ENCODE assay signal across 14 cellular contexts in genomic region chr19:15454371-15454800, GRCh38. TPM values are rescaled to one million over a fixed set of nuclear protein-coding genes. Genes with fewer than 3 reads are reported as not detected.
DNase-seq lines count a peak whose midpoint lies in the region; ATAC-seq and TF ChIP-seq lines count a peak whose summit lies in the region.
"Had no signal": no experiment of that assay in that cellular context is flagged by ENCODE, and none has a peak within 500 bp of the region (broad histone marks: within the 10 kb centered on the region; RNA-seq: fewer than 3 reads in every experiment).

No MANE protein-coding gene starts in this region.

- H3K27ac Mint-ChIP-seq in central memory CD8-positive, alpha-beta T cell (ENCODE audit: low read depth): peak overlapping the region; percentile 64
- H3K27ac Mint-ChIP-seq in natural killer cell treated with Interleukin-12 subunit alpha and Interleukin-12 subunit beta and Interleukin-15 and Interleukin-18, amount 100 ng/mL, for 72 hours: peak overlapping the region; percentile 17 to 36
- peak overlapping the region in 1 of 2 donors; percentile 41 for H3K27ac Mint-ChIP-seq in effector memory CD8-positive, alpha-beta T cell

- H3K27me3 Mint-ChIP-seq in central memory CD8-positive, alpha-beta T cell: no peaks in the 10 kb centered on the region
- no peaks in the 10 kb centered on the region for H3K27me3 Mint-ChIP-seq in natural killer cell treated with Interleukin-12 subunit alpha and Interleukin-12 subunit beta and Interleukin-15 and Interleukin-18, amount 100 ng/mL, for 72 hours
- H3K27me3 Mint-ChIP-seq in effector memory CD8-positive, alpha-beta T cell: no peaks in the 10 kb centered on the region

- no peak overlapping the region for H3K4me3 ChIP-seq in AG10803 (ENCODE audit: low read length)

- H3K9me3 Mint-ChIP-seq in central memory CD8-positive, alpha-beta T cell: no peaks in the 10 kb centered on the region
- H3K9me3 Mint-ChIP-seq in natural killer cell treated with Interleukin-12 subunit alpha and Interleukin-12 subunit beta and Interleukin-15 and Interleukin-18, amount 100 ng/mL, for 72 hours: peaks cover 3% of the 10 kb centered on the region
- H3K9me3 Mint-ChIP-seq in effector memory CD8-positive, alpha-beta T cell: no peaks in the 10 kb centered on the region

- H3K4me3 Mint-ChIP-seq in central memory CD8-positive, alpha-beta T cell: no peak overlapping the region
- no peak overlapping the region for H3K4me3 Mint-ChIP-seq in natural killer cell treated with Interleukin-12 subunit alpha and Interleukin-12 subunit beta and Interleukin-15 and Interleukin-18, amount 100 ng/mL, for 72 hours
- H3K4me3 Mint-ChIP-seq in effector memory CD8-positive, alpha-beta T cell: no peak overlapping the region

- peaks cover 35% of the 10 kb centered on the region for H3K4me1 Mint-ChIP-seq in central memory CD8-positive, alpha-beta T cell
- H3K4me1 Mint-ChIP-seq in natural killer cell treated with Interleukin-12 subunit alpha and Interleukin-12 subunit beta and Interleukin-15 and Interleukin-18, amount 100 ng/mL, for 72 hours (ENCODE audit: low read depth in 2 of 2): peaks cover 30 to 31% of the 10 kb centered on the region in 2 donors
- H3K4me1 Mint-ChIP-seq in effector memory CD8-positive, alpha-beta T cell (ENCODE audit: low read depth in 2 of 2): peaks cover 29 to 37% of the 10 kb centered on the region in 2 donors

- DNase-seq in AG10803 (ENCODE audit: low read depth) (no peak), HuH-7 (ENCODE audit: low spot score) (peak; percentile 80), DMS153 treated with DMSO at 0.1 percent for 48 hours (lab: John Stamatoyannopoulos, UW; ENCODE audit: unreplicated experiment) (no peak), RKO (ENCODE audit: low spot score) (no peak)
- no peak for DNase-seq in central memory CD8-positive, alpha-beta T cell (ENCODE audit: low spot score in 2 of 2)
- DNase-seq in natural killer cell treated with Interleukin-12 subunit alpha and Interleukin-12 subunit beta and Interleukin-15 and Interleukin-18, amount 100 ng/mL, for 72 hours (ENCODE audit: low spot score): no peak
- no peak for DNase-seq in NK-92 treated with Interleukin-12 subunit alpha and Interleukin-12 subunit beta, amount 100 ng/mL, for 24 hours (lab: John Stamatoyannopoulos, UW)
- no peak for DNase-seq in effector memory CD8-positive, alpha-beta T cell
- DNase-seq: amygdala; CD4-positive, CD25-positive, alpha-beta regulatory T cell; NCI-H1092; NCI-H446 had no signal

- peaks cover 47% of the 10 kb centered on the region for H3K36me3 Mint-ChIP-seq in central memory CD8-positive, alpha-beta T cell (ENCODE audit: insufficient read depth)
- H3K36me3 Mint-ChIP-seq in natural killer cell treated with Interleukin-12 subunit alpha and Interleukin-12 subunit beta and Interleukin-15 and Interleukin-18, amount 100 ng/mL, for 72 hours: peaks cover 26% of the 10 kb centered on the region
- H3K36me3 Mint-ChIP-seq in effector memory CD8-positive, alpha-beta T cell (ENCODE audit: insufficient read depth): peaks cover 76% of the 10 kb centered on the region

- peak; percentile 26 for TF ChIP-seq CTCF in AG10803 (conservative IDR thresholded peaks at IDR 0.05; ENCODE audit: low read length)

- no peak for ATAC-seq in central memory CD8-positive, alpha-beta T cell (replicated peaks; ENCODE audit: extremely low read depth, poor library complexity, severe bottlenecking)
- no peak for ATAC-seq in natural killer cell treated with Interleukin-12 subunit alpha and Interleukin-12 subunit beta and Interleukin-15 and Interleukin-18, amount 100 ng/mL, for 72 hours
- ATAC-seq in effector memory CD8-positive, alpha-beta T cell (replicated peaks): no peak

RNA-seq across cellular contexts. Expression of gene WIZ, which starts 4.6 kb away (rescaled TPM):
- 10 to 100 TPM; 27.3 to 46.3 TPM for total RNA-seq in natural killer cell treated with Interleukin-12 subunit alpha and Interleukin-12 subunit beta and Interleukin-15 and Interleukin-18, amount 100 ng/mL, for 72 hours

RNA-seq across cellular contexts. Expression of gene RASAL3, which starts 10.0 kb away (rescaled TPM):
- total RNA-seq in natural killer cell treated with Interleukin-12 subunit alpha and Interleukin-12 subunit beta and Interleukin-15 and Interleukin-18, amount 100 ng/mL, for 72 hours: 100 to 1,000 TPM; 129 to 158 TPM

RNA-seq across cellular contexts. Expression of gene PGLYRP2, which starts 24.9 kb away (rescaled TPM):
- total RNA-seq in natural killer cell treated with Interleukin-12 subunit alpha and Interleukin-12 subunit beta and Interleukin-15 and Interleukin-18, amount 100 ng/mL, for 72 hours: not detected
- total RNA-seq: CD4-positive, CD25-positive, alpha-beta regulatory T cell; mesenteric fat pad; renal cortical epithelial cell had no signal

RNA-seq across cellular contexts. Expression of gene AKAP8L, which starts 35.6 kb away (rescaled TPM):
- total RNA-seq in natural killer cell treated with Interleukin-12 subunit alpha and Interleukin-12 subunit beta and Interleukin-15 and Interleukin-18, amount 100 ng/mL, for 72 hours: 100 to 1,000 TPM in 1 of 2 donors, 10 to 100 TPM in 1; 72.8 to 123 TPM

RNA-seq across cellular contexts. Expression of gene CYP4F22, which starts 53.9 kb away (rescaled TPM):
- under 1 TPM; 0.24 to 0.86 TPM for total RNA-seq in natural killer cell treated with Interleukin-12 subunit alpha and Interleukin-12 subunit beta and Interleukin-15 and Interleukin-18, amount 100 ng/mL, for 72 hours
- total RNA-seq: CD4-positive, CD25-positive, alpha-beta regulatory T cell; mesenteric fat pad; renal cortical epithelial cell had no signal
